Comparison of ENCODE assay signal across 8 cellular contexts in the genomic region with DNA sequence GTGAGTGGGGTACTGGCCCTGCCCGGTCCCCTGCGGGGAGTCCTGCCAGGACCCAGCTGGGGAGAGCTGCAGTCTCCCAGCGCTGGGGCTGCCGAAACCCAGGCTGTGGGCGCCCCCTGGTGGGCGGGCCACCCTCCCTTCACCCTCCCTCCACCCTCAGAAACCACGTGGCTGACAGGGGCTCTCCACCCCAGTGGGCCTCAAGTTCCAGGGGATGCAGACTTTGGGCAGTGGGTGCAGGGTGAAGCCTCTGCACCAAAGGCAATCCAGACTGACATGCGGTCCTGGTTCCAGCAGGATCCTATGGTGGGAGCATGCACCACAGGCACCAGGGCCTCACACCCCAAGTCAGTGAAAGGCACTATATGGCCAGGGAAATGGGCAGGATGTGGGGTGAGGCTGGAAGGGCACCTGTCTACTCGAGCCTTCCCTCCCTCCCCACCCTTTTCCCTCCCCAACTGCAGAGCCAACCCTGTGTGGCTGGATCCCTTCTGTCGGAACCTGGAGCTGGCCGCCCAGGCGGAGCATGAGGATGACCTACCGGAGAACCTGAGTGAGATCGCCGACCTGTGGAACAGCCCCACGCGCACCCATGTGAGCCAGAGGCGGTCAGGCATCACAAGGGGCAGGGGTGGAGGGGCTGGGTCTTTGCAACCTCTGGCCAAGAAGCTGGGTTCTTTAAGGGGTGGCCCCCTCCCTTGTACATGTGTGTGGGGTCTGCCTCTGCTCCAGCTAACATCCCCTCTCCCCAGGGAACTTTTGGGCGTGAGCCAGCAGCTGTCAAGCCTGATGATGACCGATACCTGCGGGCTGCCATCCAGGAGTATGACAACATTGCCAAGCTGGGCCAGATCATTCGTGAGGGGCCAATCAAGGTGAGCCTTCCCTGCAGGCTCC. TPM values are rescaled to one million over a fixed set of nuclear protein-coding genes. Genes with fewer than 3 reads are reported as not detected.
DNase-seq lines count a peak whose midpoint lies in the region; ATAC-seq and TF ChIP-seq lines count a peak whose summit lies in the region.

No MANE protein-coding gene starts in this region.

- H3K9me3 ChIP-seq in RWPE2 (ENCODE audit: severe bottlenecking) = no peaks in the 10 kb centered on the region
- H3K9me3 ChIP-seq in uterus = no peaks in the 10 kb centered on the region

- DNase-seq in GM12865 (ENCODE audit: low read depth) (peak; percentile 76), RWPE2 (ENCODE audit: low spot score) (no peak), globus pallidus (ENCODE audit: low spot score) (peak; percentile 73), posterior vena cava (ENCODE audit: low spot score) (peak; percentile 92), uterus (peak; percentile 53 to 66)
- peak; percentile 58 for DNase-seq in activated effector memory CD4-positive, alpha-beta T cell treated with Interleukin-2 at 50 U/mL for 16 hours

- TF ChIP-seq CTCF in GM12865 (IDR thresholded peaks at IDR 0.05; ENCODE audit: insufficient read depth, low read depth, low read length, missing control alignments) (peak; percentile 91), RWPE2 (IDR thresholded peaks at IDR 0.05; ENCODE audit: poor library complexity, severe bottlenecking) (peak; percentile 73), uterus (IDR thresholded peaks at IDR 0.05) (peak; percentile 68 to 84 (median 82))

- intact Hi-C loops in posterior vena cava (cut with DNase I) = loop anchor here in 1 of 2 donors (5.0 to 10.0 kb wide), 2 partner anchors 415 to 497 kb away; partner anchors contain the start of genes CDH23 and SLC29A3
- intact Hi-C loops in uterus (cut with DNase I; ENCODE audit: low total_unique reads) = loop anchor here (10.0 kb wide), 1 partner anchor 237 kb away; no protein-coding TSS in a partner anchor

- H3K27ac ChIP-seq in RWPE2 (ENCODE audit: poor library complexity, severe bottlenecking) (no peak overlapping the region), uterus (no peak overlapping the region)

- TF ChIP-seq POLR2A in uterus (IDR thresholded peaks at IDR 0.05) = no peak

- ATAC-seq in HG03175 (IDR thresholded peaks at IDR 0.05; ENCODE audit: unreplicated experiment) (peak; percentile 69), RWPE2 (ENCODE audit: low read depth) (peak; percentile 80), HG03342 (IDR thresholded peaks at IDR 0.05; ENCODE audit: unreplicated experiment) (no peak)

- H3K27me3 ChIP-seq in RWPE2 (ENCODE audit: insufficient read depth, poor library complexity, severe bottlenecking) = no peaks in the 10 kb centered on the region
- no peaks in the 10 kb centered on the region for H3K27me3 ChIP-seq in uterus

- no peaks in the 10 kb centered on the region for H3K4me1 ChIP-seq in RWPE2 (ENCODE audit: insufficient read depth, poor library complexity, severe bottlenecking)
- no peaks in the 10 kb centered on the region for H3K4me1 ChIP-seq in uterus

- H3K36me3 ChIP-seq in RWPE2 (ENCODE audit: low read depth) = peaks cover 17% of the 10 kb centered on the region
- H3K36me3 ChIP-seq in uterus = no peaks in the 10 kb centered on the region

- no peak overlapping the region for H3K4me3 ChIP-seq in GM12865 (ENCODE audit: low read depth, low read length)
- H3K4me3 ChIP-seq in RWPE2 (ENCODE audit: severe bottlenecking) = no peak overlapping the region
- no peak overlapping the region for H3K4me3 ChIP-seq in uterus

RNA-seq across cellular contexts. Expression of gene PSAP, which starts 38.8 kb away (rescaled TPM):
- total RNA-seq in posterior vena cava (1,000 to 10,000 TPM in 1 of 2 donors, 100 to 1,000 TPM in 1; 787 to 1,159 TPM), uterus (100 to 1,000 TPM; 603 to 903 (median 759) TPM)

RNA-seq across cellular contexts. Expression of gene VSIR, which starts 38.9 kb away (rescaled TPM):
- 100 to 1,000 TPM; 126 to 135 TPM for total RNA-seq in posterior vena cava
- 100 to 1,000 TPM in 1 of 4 donors, 10 to 100 TPM in 3; 18.9 to 127 (median 36.7) TPM for total RNA-seq in uterus
